ENCODE assay signal across 24 cellular contexts in genomic region chr15:68493629-68494028, GRCh38.
DNase-seq lines count a peak whose midpoint lies in the region; ATAC-seq, FAIRE-seq and TF ChIP-seq lines count a peak whose summit lies in the region.
"Had no signal": no experiment of that assay in that cellular context is flagged by ENCODE, and none has a peak within 500 bp of the region (broad histone marks: within the 10 kb centered on the region; RNA-seq: fewer than 3 reads in every experiment).

No MANE protein-coding gene starts in this region.

- H3K9ac ChIP-seq in astrocyte (ENCODE audit: low read length) (no peak overlapping the region), trophoblast cell (ENCODE audit: low read length) (no peak overlapping the region)
- H3K9ac ChIP-seq: BLaER1 had no signal

- no peak overlapping the region for H3K4me2 ChIP-seq in GM23338
- no peak overlapping the region for H3K4me2 ChIP-seq in astrocyte (ENCODE audit: low read length)
- H3K4me2 ChIP-seq in trophoblast cell (ENCODE audit: low read length) = no peak overlapping the region
- H3K4me2 ChIP-seq: BLaER1 had no signal

- no peak for TF ChIP-seq POLR2A in sigmoid colon (IDR thresholded peaks at IDR 0.05)
- no peak for TF ChIP-seq POLR2A in ovary (IDR thresholded peaks at IDR 0.05)
- no peak for TF ChIP-seq POLR2A in gastroesophageal sphincter (IDR thresholded peaks at IDR 0.05)

- H2BK5ac ChIP-seq in trophoblast cell (ENCODE audit: low read depth, low read length, poor library complexity) = peak overlapping the region; percentile 19

- H3K27me3 Mint-ChIP-seq in GM23338 (ENCODE audit: insufficient read depth, low read depth, poor library complexity) = peaks cover 13% of the 10 kb centered on the region
- H3K27me3 Mint-ChIP-seq in astrocyte (ENCODE audit: low read depth, unreplicated experiment) = no peaks in the 10 kb centered on the region

- H3K27ac ChIP-seq in GM23338 (ENCODE audit: low read depth) = no peak overlapping the region
- peak overlapping the region; percentile 3 for H3K27ac ChIP-seq in astrocyte (ENCODE audit: low read depth, low read length)
- H3K27ac ChIP-seq in trophoblast cell (ENCODE audit: low read depth, low read length) = no peak overlapping the region
- H3K27ac ChIP-seq in sigmoid colon = no peak overlapping the region
- H3K27ac ChIP-seq in ovary = no peak overlapping the region
- peak overlapping the region in 2 of 4 donors; percentile 14 to 29 for H3K27ac ChIP-seq in gastroesophageal sphincter
- H3K27ac ChIP-seq: BLaER1, Peyer's patch, SJSA1 had no signal

- H4K91ac ChIP-seq in trophoblast cell (ENCODE audit: low read depth, low read length) = no peak overlapping the region

- no peaks in the 10 kb centered on the region for H3K79me2 ChIP-seq in GM23338 (replicated peaks; ENCODE audit: insufficient read depth)
- H3K79me2 ChIP-seq in astrocyte (ENCODE audit: insufficient read depth, low read length) = no peaks in the 10 kb centered on the region
- H3K79me2 ChIP-seq in trophoblast cell (ENCODE audit: control insufficient read depth, insufficient read depth, low read length, poor library complexity) = no peaks in the 10 kb centered on the region

- no peak overlapping the region for H4K8ac ChIP-seq in trophoblast cell (ENCODE audit: low read depth, low read length)

- H3K4ac ChIP-seq in trophoblast cell (ENCODE audit: low read depth, low read length) = no peak overlapping the region

- H2BK120ac ChIP-seq in trophoblast cell (ENCODE audit: insufficient read depth, low read length, poor library complexity) = no peak overlapping the region

- H3K23ac ChIP-seq in trophoblast cell (ENCODE audit: low read length) = no peak overlapping the region

- no peak overlapping the region for H3K14ac ChIP-seq in trophoblast cell (ENCODE audit: low read length)

- 0 out of 2 replicates have a peak overlapping the region, but pooled peaks have one; percentile 66 for H2AFZ ChIP-seq in GM23338
- H2AFZ ChIP-seq in astrocyte (ENCODE audit: low read depth, low read length) = no peak overlapping the region
- no peak overlapping the region for H2AFZ ChIP-seq in trophoblast cell (ENCODE audit: insufficient read depth, low read length, poor library complexity)

- no peaks in the 10 kb centered on the region for H3K9me3 ChIP-seq in astrocyte (ENCODE audit: insufficient read depth, low read depth, low read length)
- H3K9me3 ChIP-seq in trophoblast cell (ENCODE audit: insufficient read depth, low read depth, low read length) = no peaks in the 10 kb centered on the region
- H3K9me3 ChIP-seq in sigmoid colon = no peaks in the 10 kb centered on the region
- H3K9me3 ChIP-seq in ovary = no peaks in the 10 kb centered on the region
- H3K9me3 ChIP-seq in gastroesophageal sphincter = no peaks in the 10 kb centered on the region
- H3K9me3 ChIP-seq: BLaER1, Caco-2, Peyer's patch, SJSA1 had no signal

- H3K9me2 ChIP-seq in GM23338 (ENCODE audit: insufficient read depth) = peaks cover 11% of the 10 kb centered on the region; the same call in 1 of the 2 replicates

- no peak overlapping the region for H4K12ac ChIP-seq in trophoblast cell (ENCODE audit: low read depth, low read length)

- H3K9me3 Mint-ChIP-seq in GM23338 (no peaks in the 10 kb centered on the region), astrocyte (ENCODE audit: unreplicated experiment) (peaks cover 5% of the 10 kb centered on the region)

- H2BK12ac ChIP-seq in trophoblast cell (ENCODE audit: low read length) = no peak overlapping the region

- H3F3A ChIP-seq in GM23338 (replicated peaks; ENCODE audit: low read depth) = no peaks in the 10 kb centered on the region

- H3K4me1 Mint-ChIP-seq in GM23338 (no peaks in the 10 kb centered on the region), astrocyte (ENCODE audit: low read depth, unreplicated experiment) (peaks cover 40% of the 10 kb centered on the region)
- H3K4me1 Mint-ChIP-seq: CD4-positive, alpha-beta memory T cell had no signal

- WGBS in trophoblast cell (ENCODE audit: extremely low coverage, insufficient coverage, insufficient read length) = no CpG with 5 or more reads among the region's 3 CpGs
- 81 to 91% methylated on average over 3 of the region's 3 CpGs for WGBS in sigmoid colon, 2 donors
- WGBS in ovary, 3 donors = 77 to 81% (median 80%) methylated on average over 3 of the region's 3 CpGs
- WGBS in gastroesophageal sphincter (ENCODE audit: low coverage in 1 of 2), 2 donors = 79 to 83% methylated on average over 3 of the region's 3 CpGs

- H3K36me3 ChIP-seq in GM23338 (ENCODE audit: insufficient read depth) = no peaks in the 10 kb centered on the region
- H3K36me3 ChIP-seq in astrocyte (ENCODE audit: insufficient read depth, low read length) = no peaks in the 10 kb centered on the region
- no peaks in the 10 kb centered on the region for H3K36me3 ChIP-seq in trophoblast cell (ENCODE audit: control insufficient read depth in 1 of 2, insufficient read depth in 2 of 2, low read length in 2 of 2)
- no peaks in the 10 kb centered on the region for H3K36me3 ChIP-seq in sigmoid colon
- H3K36me3 ChIP-seq in ovary = no peaks in the 10 kb centered on the region
- H3K36me3 ChIP-seq in gastroesophageal sphincter = no peaks in the 10 kb centered on the region
- H3K36me3 ChIP-seq: BLaER1, Peyer's patch, SJSA1 had no signal

- DNase-seq in GM23338 (ENCODE audit: low spot score) (no peak), astrocyte (ENCODE audit: low read depth) (no peak), trophoblast cell (no peak), sigmoid colon (no peak), ovary (no peak)
- DNase-seq in activated CD4-positive, CD25-positive, alpha-beta regulatory T cell (lab: John Stamatoyannopoulos, UW) = no peak
- DNase-seq: Caco-2; CD4-positive, alpha-beta memory T cell; DMS 273 treated with DMSO at 0.1 percent for 48 hours; KG1; NCI-H1105; NCI-H2081; NCI-H2171; NCI-H345; NCI-H524; NCI-H82; Peyer's patch had no signal

- H3K4me1 ChIP-seq in GM23338 (ENCODE audit: insufficient read depth) (peaks cover 4% of the 10 kb centered on the region; the same call in 1 of the 2 replicates), astrocyte (ENCODE audit: insufficient read depth, low read length) (peaks cover 26% of the 10 kb centered on the region), trophoblast cell (ENCODE audit: control insufficient read depth in 1 of 2, insufficient read depth in 2 of 2, low read length in 2 of 2) (peaks cover 8 to 10% of the 10 kb centered on the region in 2 experiments), sigmoid colon (peaks cover 0 to 6% (median 0%) of the 10 kb centered on the region in 4 donors), ovary (ENCODE audit: insufficient read depth) (peaks cover 5% of the 10 kb centered on the region), gastroesophageal sphincter (no peaks in the 10 kb centered on the region)
- H3K4me1 ChIP-seq: Caco-2, Peyer's patch, SJSA1 had no signal

- ATAC-seq in GM23338 = no peak
- ATAC-seq in gastroesophageal sphincter = no peak

- no peak for TF ChIP-seq CTCF in GM23338 (conservative IDR thresholded peaks at IDR 0.05; ENCODE audit: low read depth in 2 of 2)
- no peak for TF ChIP-seq CTCF in astrocyte (IDR thresholded peaks at IDR 0.05; ENCODE audit: insufficient read depth, low read depth, low read length)
- no peak for TF ChIP-seq CTCF in sigmoid colon (IDR thresholded peaks at IDR 0.05)
- TF ChIP-seq CTCF in ovary (IDR thresholded peaks at IDR 0.05) = no peak
- TF ChIP-seq CTCF in gastroesophageal sphincter (IDR thresholded peaks at IDR 0.05) = no peak

- H3K18ac ChIP-seq in trophoblast cell (ENCODE audit: low read length) = no peak overlapping the region

- H3K27me3 ChIP-seq in GM23338 (ENCODE audit: insufficient read depth) (no peaks in the 10 kb centered on the region), astrocyte (ENCODE audit: insufficient read depth, low read length) (no peaks in the 10 kb centered on the region), trophoblast cell (ENCODE audit: insufficient read depth, low read length) (no peaks in the 10 kb centered on the region), sigmoid colon (no peaks in the 10 kb centered on the region), ovary (no peaks in the 10 kb centered on the region), gastroesophageal sphincter (peaks cover 38% of the 10 kb centered on the region)
- H3K27me3 ChIP-seq: BLaER1, Peyer's patch, SJSA1 had no signal

- H4K20me1 ChIP-seq in GM23338 (replicated peaks; ENCODE audit: insufficient read depth) (no peaks in the 10 kb centered on the region), astrocyte (ENCODE audit: insufficient read depth, low read length) (no peaks in the 10 kb centered on the region)
- H4K20me1 ChIP-seq: BLaER1 had no signal

- H2AK5ac ChIP-seq in trophoblast cell (ENCODE audit: low read length) = no peak overlapping the region

- intact Hi-C loops in sigmoid colon (cut with DNase I) (no loop called here), ovary (cut with DNase I) (no loop called here)

- TF ChIP-seq EP300 in sigmoid colon (IDR thresholded peaks at IDR 0.05) (no peak), ovary (IDR thresholded peaks at IDR 0.05) (no peak), gastroesophageal sphincter (IDR thresholded peaks at IDR 0.05) (no peak)

- H3K4me3 ChIP-seq in GM23338 (no peak overlapping the region), astrocyte (ENCODE audit: insufficient read depth, low read depth, low read length) (no peak overlapping the region), trophoblast cell (ENCODE audit: low read depth, low read length) (no peak overlapping the region), sigmoid colon (no peak overlapping the region), ovary (no peak overlapping the region), gastroesophageal sphincter (no peak overlapping the region)
- H3K4me3 ChIP-seq: BLaER1, Peyer's patch, SJSA1 had no signal

- no peak overlapping the region for H3K27ac Mint-ChIP-seq in GM23338
- peak overlapping the region; percentile 67 for H3K27ac Mint-ChIP-seq in astrocyte (ENCODE audit: unreplicated experiment)
- H3K27ac Mint-ChIP-seq: CD4-positive, alpha-beta memory T cell had no signal

- H3K36me3 Mint-ChIP-seq in GM23338 (ENCODE audit: low read depth) = no peaks in the 10 kb centered on the region
- H3K36me3 Mint-ChIP-seq in astrocyte (ENCODE audit: low read depth, unreplicated experiment) = no peaks in the 10 kb centered on the region
- H3K36me3 Mint-ChIP-seq: CD4-positive, alpha-beta memory T cell had no signal

- H3K79me1 ChIP-seq in trophoblast cell (ENCODE audit: low read length) = peaks cover 6% of the 10 kb centered on the region

- FAIRE-seq in astrocyte (lab: Jason Lieb, UNC) = no peak
- FAIRE-seq: G401.6, GM12892, GM18507, H1 had no signal

- no peak overlapping the region for H3K4me3 Mint-ChIP-seq in GM23338
- no peak overlapping the region for H3K4me3 Mint-ChIP-seq in astrocyte (ENCODE audit: unreplicated experiment)
- H3K4me3 Mint-ChIP-seq: CD4-positive, alpha-beta memory T cell had no signal
